In the genomic region with DNA sequence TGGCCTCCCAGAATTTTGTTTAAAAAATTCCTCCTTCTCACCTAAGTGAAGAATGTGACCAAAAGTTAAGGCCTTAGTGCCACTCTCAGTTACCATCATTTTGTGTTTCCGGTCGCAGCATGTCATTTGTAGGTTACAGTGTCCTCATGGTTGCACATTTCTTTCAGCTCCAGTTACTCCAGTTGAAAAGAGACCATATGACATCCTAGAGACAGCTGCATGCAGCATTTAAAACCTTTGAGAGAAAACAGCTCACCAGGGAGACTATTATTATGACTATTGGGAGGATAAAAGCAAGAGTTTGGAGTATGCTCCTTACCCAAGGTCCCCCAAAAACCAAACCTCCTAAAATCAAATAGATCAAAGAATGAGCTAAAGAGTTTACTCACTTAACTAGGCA, we compare ENCODE assay signal across 15 cellular contexts. TPM values are rescaled to one million over a fixed set of nuclear protein-coding genes. Genes with fewer than 3 reads are reported as not detected.
DNase-seq lines count a peak whose midpoint lies in the region; ATAC-seq, FAIRE-seq and TF ChIP-seq lines count a peak whose summit lies in the region.
"Had no signal": no experiment of that assay in that cellular context is flagged by ENCODE, and none has a peak within 500 bp of the region (broad histone marks: within the 10 kb centered on the region; RNA-seq: fewer than 3 reads in every experiment).

No MANE protein-coding gene starts in this region.

- DNase-seq in NCI-H2171 treated with DMSO at 0.1 percent for 48 hours (lab: John Stamatoyannopoulos, UW) (peak; percentile 19), NCI-H2171 (lab: John Stamatoyannopoulos, UW) (no peak), SJCRH30 (peak in 1 of 2 experiments; percentile 64), myocyte (ENCODE audit: low read depth) (peak; percentile 72), NCI-H146 treated with DMSO at 0.1 percent for 48 hours (lab: John Stamatoyannopoulos, UW; ENCODE audit: unreplicated experiment) (no peak), small intestine (no peak), GM12891 (ENCODE audit: insufficient read length, low spot score) (no peak)
- DNase-seq: 8988T; Calu3; CD4-positive, alpha-beta memory T cell; NCI-H2029 treated with DMSO at 0.1 percent for 48 hours; NCI-H524; SHP77 treated with DMSO at 0.1 percent for 48 hours had no signal

- ATAC-seq in GM19463 (IDR thresholded peaks at IDR 0.05; ENCODE audit: unreplicated experiment), result no peak

- H3K27ac ChIP-seq in SJCRH30 (peak overlapping the region; percentile 45; the same call in 1 of the 2 replicates), small intestine (ENCODE audit: low read depth in 1 of 2, low read length in 1 of 2) (no peak overlapping the region)

- H3K36me3 ChIP-seq in SJCRH30, result no peaks in the 10 kb centered on the region
- no peaks in the 10 kb centered on the region for H3K36me3 ChIP-seq in small intestine (ENCODE audit: control insufficient read depth in 2 of 2, insufficient read depth in 2 of 2, low read length in 2 of 2)

- H3K9me3 ChIP-seq in SJCRH30 (replicated peaks) (no peaks in the 10 kb centered on the region; the same call in 1 of the 2 replicates), small intestine (ENCODE audit: control insufficient read depth, low read depth) (no peaks in the 10 kb centered on the region)

- no peak for TF ChIP-seq POLR2A in GM12891 (IDR thresholded peaks at IDR 0.05; ENCODE audit: low read depth, low read length)

- H3K4me3 ChIP-seq in SJCRH30 (no peak overlapping the region), small intestine (ENCODE audit: low read depth in 1 of 2, low read length in 2 of 2) (no peak overlapping the region)

- FAIRE-seq in small intestine (lab: Jason Lieb, UNC) (no peak), GM12891 (lab: Jason Lieb, UNC) (no peak)

- H3K4me1 ChIP-seq in SJCRH30, result peaks cover 8% of the 10 kb centered on the region
- no peaks in the 10 kb centered on the region for H3K4me1 ChIP-seq in small intestine (ENCODE audit: control insufficient read depth in 2 of 2, insufficient read depth in 1 of 2, low read depth in 1 of 2, low read length in 1 of 2)

- H3K27me3 ChIP-seq in SJCRH30, result no peaks in the 10 kb centered on the region
- H3K27me3 ChIP-seq in small intestine (ENCODE audit: control insufficient read depth in 2 of 2, insufficient read depth in 2 of 2, low read length in 2 of 2), result no peaks in the 10 kb centered on the region

- WGBS in small intestine, 3 donors, result 96 to 100% (median 98%) methylated on average over 2 of the region's 2 CpGs

TF ChIP-seq in GM12891, 5 proteins besides CTCF, POLR2A, EP300 and RAD21:
- TF ChIP-seq TAF1 (IDR thresholded peaks at IDR 0.05; ENCODE audit: low read depth, low read length) (no peak), POU2F2 (IDR thresholded peaks at IDR 0.05; ENCODE audit: low read depth, low read length) (no peak), POLR2AphosphoS5 (IDR thresholded peaks at IDR 0.05; ENCODE audit: low read depth, low read length) (no peak), SPI1 (IDR thresholded peaks at IDR 0.05; ENCODE audit: low read depth, low read length) (no peak), PAX5 (IDR thresholded peaks at IDR 0.05; ENCODE audit: insufficient read depth, low read length, severe bottlenecking) (no peak)
TF ChIP-seq in GM12891: peak in this region for 0.

RNA-seq across cellular contexts. Expression of gene MGARP, which starts 45.8 kb away (rescaled TPM):
- 22.3 and 27.2 TPM in 2 replicates for total RNA-seq in SJCRH30 (2014; rRNA removed; shearing (Covaris generic))
- total RNA-seq in myocyte, result 0.31 and 0.45 TPM in 2 replicates
- polyA plus RNA-seq in myocyte (2012), result 1.3 TPM
- polyA plus RNA-seq in small intestine, result under 1 TPM in 2 of 3 donors, not detected in 1; 0.25 to 0.89 TPM
- polyA plus RNA-seq in GM12891 (2012; ENCODE audit: low read depth, missing spikeins), result 0.06 TPM
- total RNA-seq: Calu3, HT-29 had no signal

RNA-seq across cellular contexts. Expression of gene ELF2, which starts 57.2 kb away (rescaled TPM):
- total RNA-seq in SJCRH30 (2014; rRNA removed; shearing (Covaris generic)), result 51.2 and 55.9 TPM in 2 replicates
- total RNA-seq in myocyte, result 31.8 and 35.6 TPM in 2 replicates
- polyA plus RNA-seq in myocyte (2012), result 10.0 TPM
- polyA plus RNA-seq in small intestine, result 10 to 100 TPM in 2 of 3 donors, 1 to 10 TPM in 1; 8.1 to 14.5 (median 10.3) TPM
- 15.5 TPM for polyA plus RNA-seq in GM12891 (2012; ENCODE audit: low read depth, missing spikeins)

Comparison
In these comparisons a context has a peak if more than half of its experiments do, and no peak if none do; other contexts are left out.
1. DNase-seq: peak in NCI-H2171 treated with DMSO at 0.1 percent for 48 hours (single experiment) and myocyte (single experiment); none in NCI-H2171 (single experiment), NCI-H146 treated with DMSO at 0.1 percent for 48 hours (single experiment), small intestine (single experiment) and GM12891 (single experiment).
2. RNA of gene MGARP, which starts 45.8 kb away (total RNA-seq): 22.3 to 27.2 TPM in SJCRH30; 0.31 to 0.45 TPM in myocyte; every median in the first group is over 10 times any median in the second.